Comparison of ENCODE assay signal across 8 cellular contexts in genomic region chr11:2376751-2377451, GRCh38. TPM values are rescaled to one million over a fixed set of nuclear protein-coding genes. Genes with fewer than 3 reads are reported as not detected.
DNase-seq lines count a peak whose midpoint lies in the region; ATAC-seq and TF ChIP-seq lines count a peak whose summit lies in the region.

A gene with protein sequence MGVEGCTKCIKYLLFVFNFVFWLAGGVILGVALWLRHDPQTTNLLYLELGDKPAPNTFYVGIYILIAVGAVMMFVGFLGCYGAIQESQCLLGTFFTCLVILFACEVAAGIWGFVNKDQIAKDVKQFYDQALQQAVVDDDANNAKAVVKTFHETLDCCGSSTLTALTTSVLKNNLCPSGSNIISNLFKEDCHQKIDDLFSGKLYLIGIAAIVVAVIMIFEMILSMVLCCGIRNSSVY (plus strand): TSS chr11:2377310. CDS start chr11:2377550, 240 bp downstream.

- peak; percentile 72 for ATAC-seq in gastroesophageal sphincter

- DNase-seq in EL = peak; percentile 29
- peak; percentile 59 to 75 (median 71) for DNase-seq in Peyer's patch
- peak; percentile 40 to 75 (median 60) for DNase-seq in activated naive CD4-positive, alpha-beta T cell (lab: John Stamatoyannopoulos, UW)
- peak; percentile 32 for DNase-seq in occipital lobe (lab: John Stamatoyannopoulos, UW)
- peak in 1 of 2 donors; percentile 45 for DNase-seq in tibial nerve (ENCODE audit: low spot score in 2 of 2)
- DNase-seq in amniotic stem cell (lab: John Stamatoyannopoulos, UW) = no peak

- peak within 1 kb of the TSS; percentile 83; the same call in 1 of the 2 replicates for H3K27ac ChIP-seq in HEK293 (ENCODE audit: extremely low read depth, low read depth, low read length)
- H3K27ac ChIP-seq in Peyer's patch = peak within 1 kb of the TSS; percentile 87 to 97 (median 94)
- H3K27ac ChIP-seq in gastroesophageal sphincter = peak within 1 kb of the TSS; percentile 98 to 100 (median 100)
- H3K27ac ChIP-seq in tibial nerve = peak within 1 kb of the TSS; percentile 94 to 99 (median 98)

- no CpG with 5 or more reads among the region's 65 CpGs for WGBS in gastroesophageal sphincter (ENCODE audit: low coverage in 1 of 2), 2 donors
- WGBS in tibial nerve, 2 donors = 44 to 50% methylated on average over 2 of the region's 65 CpGs

- peak within 1 kb of the TSS; percentile 86 for H3K4me3 ChIP-seq in HEK293 (ENCODE audit: low read depth, low read length)
- H3K4me3 ChIP-seq in Peyer's patch = peak within 1 kb of the TSS; percentile 92 to 100 (median 96)
- H3K4me3 ChIP-seq in gastroesophageal sphincter = peak within 1 kb of the TSS; percentile 84 to 88
- H3K4me3 ChIP-seq in tibial nerve = peak within 1 kb of the TSS; percentile 69 to 97 (median 86)

- CTCF ChIA-PET in HEK293 (lab: Yijun Ruan, JAX) = interaction anchor here (0.6 to 1.6 kb wide), 6 partner anchors 23 to 508 kb away, joined by 3 to 6 read pairs (median 3); no protein-coding TSS in a partner anchor

- POLR2A ChIA-PET in HEK293 (lab: Yijun Ruan, JAX) = interaction anchor here (0.5 to 2.5 kb wide), 24 partner anchors 10 to 1002 kb away, joined by 3 to 64 read pairs (median 4); partner anchors contain the start of genes TSSC4 and ZNF195

- TF ChIP-seq POLR2A in Peyer's patch (IDR thresholded peaks at IDR 0.05) (no peak), gastroesophageal sphincter (IDR thresholded peaks at IDR 0.05) (peak; percentile 56 to 69), tibial nerve (IDR thresholded peaks at IDR 0.05) (no peak)

- H3K4me1 ChIP-seq in HEK293 (ENCODE audit: control insufficient read depth, insufficient read depth, low read length) (no peaks in the 10 kb centered on the region), Peyer's patch (peaks cover 0 to 40% (median 36%) of the 10 kb centered on the region in 4 donors), gastroesophageal sphincter (peaks cover 3 to 43% (median 36%) of the 10 kb centered on the region in 3 donors), tibial nerve (peaks cover 3 to 41% (median 33%) of the 10 kb centered on the region in 4 donors)

- TF ChIP-seq CTCF in HEK293 (tag by site-specific recombination; IDR thresholded peaks at IDR 0.05) = no peak
- TF ChIP-seq CTCF in Peyer's patch (IDR thresholded peaks at IDR 0.05) = peak in 1 of 6 experiments; percentile 10
- TF ChIP-seq CTCF in gastroesophageal sphincter (IDR thresholded peaks at IDR 0.05) = peak in 1 of 4 experiments; percentile 23
- peak in 1 of 5 experiments; percentile 6 for TF ChIP-seq CTCF in tibial nerve (IDR thresholded peaks at IDR 0.05)

- no peaks in the 10 kb centered on the region for H3K9me3 ChIP-seq in HEK293 (ENCODE audit: control insufficient read depth, insufficient read depth, low read depth, low read length)
- no peaks in the 10 kb centered on the region for H3K9me3 ChIP-seq in Peyer's patch
- H3K9me3 ChIP-seq in gastroesophageal sphincter = no peaks in the 10 kb centered on the region
- H3K9me3 ChIP-seq in tibial nerve = no peaks in the 10 kb centered on the region

- TF ChIP-seq EP300 in gastroesophageal sphincter (IDR thresholded peaks at IDR 0.05) (no peak), tibial nerve (IDR thresholded peaks at IDR 0.05) (peak in 1 of 2 donors; percentile 81)

- H3K27me3 ChIP-seq in Peyer's patch (no peaks in the 10 kb centered on the region), gastroesophageal sphincter (no peaks in the 10 kb centered on the region), tibial nerve (no peaks in the 10 kb centered on the region)

- H3K36me3 ChIP-seq in HEK293 (ENCODE audit: control insufficient read depth in 2 of 2, insufficient read depth in 1 of 2, low read length in 2 of 2) (peaks cover 0 to 24% of the 10 kb centered on the region in 2 experiments; a peak in 1 of 3 replicates), Peyer's patch (no peaks in the 10 kb centered on the region), gastroesophageal sphincter (no peaks in the 10 kb centered on the region), tibial nerve (no peaks in the 10 kb centered on the region)

TF ChIP-seq in HEK293, 187 proteins besides CTCF, POLR2A, EP300 and RAD21:
- peak; percentile 40; the same call in 1 of the 2 replicates for TF ChIP-seq GLIS1 (tag by site-specific recombination; IDR thresholded peaks at IDR 0.05)
- no peak for TF ChIP-seq ZNF223 (tag by site-specific recombination; IDR thresholded peaks at IDR 0.05)
- peak; percentile 24; the same call in 1 of the 2 replicates for TF ChIP-seq HOXC10 (CRISPR knock-in tag; IDR thresholded peaks at IDR 0.05)
- TF ChIP-seq ZNF335 (tag by site-specific recombination; conservative IDR thresholded peaks at IDR 0.05) = peak; percentile 47
- TF ChIP-seq SP3 (tag by site-specific recombination; IDR thresholded peaks at IDR 0.05) = peak; percentile 49; the same call in 1 of the 2 replicates
- TF ChIP-seq GLIS2 (tag by site-specific recombination; IDR thresholded peaks at IDR 0.05) = peak; percentile 64

RNA-seq across cellular contexts. Expression of the gene that starts here (rescaled TPM):
- total RNA-seq in Peyer's patch (100 to 1,000 TPM in 2 of 4 donors, 10 to 100 TPM in 2; 49.2 to 124 (median 100) TPM), gastroesophageal sphincter (100 to 1,000 TPM; 327 to 576 (median 541) TPM), occipital lobe (69.4 TPM), tibial nerve (100 to 1,000 TPM; 650 to 822 (median 674) TPM)

Comparison
In these comparisons a context has a peak if more than half of its experiments do, and no peak if none do; other contexts are left out.
1. POLR2A ChIP-seq: peak in gastroesophageal sphincter (2 of 2); none in Peyer's patch (0 of 2) and tibial nerve (0 of 2).
2. Peak in every context shown above with its lines, with median percentiles within 50 percentile points of each other: H3K27ac ChIP-seq and H3K4me3 ChIP-seq.